14 cellular contexts compared by ENCODE assay signal in the genomic region with DNA sequence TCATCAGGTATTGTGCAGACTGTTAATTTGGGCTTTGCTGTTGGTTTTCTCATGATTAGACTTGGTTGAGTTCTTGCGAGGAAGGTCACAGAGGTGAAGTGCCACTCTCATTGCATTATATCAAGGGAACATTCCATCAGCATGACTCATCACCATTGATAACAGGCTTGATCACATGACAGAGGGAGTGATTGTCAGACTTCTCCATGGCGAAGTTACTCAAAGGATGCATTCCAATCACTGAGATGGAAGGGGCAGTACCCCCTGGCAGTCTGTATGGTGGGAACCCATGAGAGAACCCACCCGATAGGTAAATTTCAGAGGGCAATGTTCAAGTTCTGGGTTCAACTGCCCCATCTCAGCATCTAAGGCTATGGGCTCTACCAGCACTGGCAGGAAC. TPM values are rescaled to one million over a fixed set of nuclear protein-coding genes. Genes with fewer than 3 reads are reported as not detected.
DNase-seq lines count a peak whose midpoint lies in the region; ATAC-seq and TF ChIP-seq lines count a peak whose summit lies in the region.
"Had no signal": no experiment of that assay in that cellular context is flagged by ENCODE, and none has a peak within 500 bp of the region (broad histone marks: within the 10 kb centered on the region; RNA-seq: fewer than 3 reads in every experiment).

No MANE protein-coding gene starts in this region.

- peak overlapping the region; percentile 74 for H2AFZ ChIP-seq in HCT116 (ENCODE audit: low read depth, low read length, poor library complexity, severe bottlenecking)

- H3K9ac ChIP-seq in HCT116 (ENCODE audit: low read length) = no peak overlapping the region

- intact Hi-C loops in HCT116 (cut with micrococcal nuclease) (no loop called here), sigmoid colon (cut with DNase I) (no loop called here)

- no peak for TF ChIP-seq POLR2A in HCT116 (IDR thresholded peaks at IDR 0.05; ENCODE audit: borderline replicate concordance, extremely low read depth, insufficient read depth, insufficient read length)
- TF ChIP-seq POLR2A in Peyer's patch (IDR thresholded peaks at IDR 0.05) = no peak
- no peak for TF ChIP-seq POLR2A in sigmoid colon (IDR thresholded peaks at IDR 0.05)

- peak overlapping the region; percentile 46 for H3K4me2 ChIP-seq in HCT116 (ENCODE audit: low read length)

- POLR2A ChIA-PET in HCT116 (lab: Charles Lee) = no interaction called here

- H3K27me3 ChIP-seq in HCT116 (ENCODE audit: insufficient read depth, low read length) = no peaks in the 10 kb centered on the region
- H3K27me3 ChIP-seq in Peyer's patch = no peaks in the 10 kb centered on the region
- H3K27me3 ChIP-seq in sigmoid colon = no peaks in the 10 kb centered on the region
- H3K27me3 ChIP-seq: heart left ventricle, SJCRH30, uterus had no signal

- RAD21 ChIA-PET in HCT116 (lab: Charles Lee; ENCODE audit: low non-redundant PET in 1 of 2, low total read pairs in 2 of 2, uncharacterized antibody in 2 of 2, unreplicated experiment in 2 of 2) = no interaction called here

- peaks cover 27 to 43% of the 10 kb centered on the region in 2 experiments for H3K4me1 ChIP-seq in HCT116 (ENCODE audit: control insufficient read depth in 1 of 2, insufficient read depth in 2 of 2, low read length in 2 of 2)
- peaks cover 0 to 39% (median 1%) of the 10 kb centered on the region in 4 donors for H3K4me1 ChIP-seq in Peyer's patch
- no peaks in the 10 kb centered on the region for H3K4me1 ChIP-seq in sigmoid colon
- H3K4me1 ChIP-seq: uterus had no signal

- no peak for TF ChIP-seq EP300 in sigmoid colon (IDR thresholded peaks at IDR 0.05)

- H3K79me2 ChIP-seq in HCT116 (ENCODE audit: insufficient read depth, low read length) = no peaks in the 10 kb centered on the region

- H3K9me2 ChIP-seq in HCT116 (ENCODE audit: insufficient read depth) = no peaks in the 10 kb centered on the region

- DNase-seq in HCT116 (ENCODE audit: low read depth, low spot score) = peak; percentile 45
- peak in 2 of 3 donors; percentile 54 to 68 for DNase-seq in Peyer's patch
- DNase-seq in fibroblast of peridontal ligament (ENCODE audit: extremely low read depth) = peak; percentile 11
- DNase-seq in sigmoid colon = peak; percentile 17
- DNase-seq in C1 segment of cervical spinal cord (lab: John Stamatoyannopoulos, UW) = no peak
- DNase-seq in middle frontal gyrus (ENCODE audit: extremely low spot score, low spot score) = no peak
- DNase-seq: activated CD4-positive, alpha-beta T cell treated with anti-CD3 and anti-CD28 coated beads, Interleukin-2, amount 50 U/mL, for 1 hour; activated naive CD4-positive, alpha-beta T cell treated with anti-CD3 and anti-CD28 coated beads for 36 hours; DMS79 treated with DMSO at 0.1 percent for 48 hours; heart left ventricle; NCI-H446 treated with DMSO at 0.1 percent for 48 hours; uterus had no signal

- no peak overlapping the region for H3K27ac ChIP-seq in HCT116 (ENCODE audit: low read depth, low read length)
- H3K27ac ChIP-seq in Peyer's patch = peak overlapping the region in 3 of 4 donors; percentile 49 to 71 (median 59)
- H3K27ac ChIP-seq in sigmoid colon = no peak overlapping the region
- H3K27ac ChIP-seq: heart left ventricle, SJCRH30, uterus had no signal

- WGBS in sigmoid colon, 2 donors = 80 to 82% methylated on average over 3 of the region's 3 CpGs

- CTCF ChIA-PET in HCT116 (lab: Charles Lee) = no interaction called here

- no peaks in the 10 kb centered on the region for H4K20me1 ChIP-seq in HCT116 (ENCODE audit: insufficient read depth)

- no peak for TF ChIP-seq RAD21 in HCT116 (IDR thresholded peaks at IDR 0.05; ENCODE audit: low read depth)

- no peak overlapping the region for H3K4me3 ChIP-seq in HCT116 (replicated peaks in 1 of 2; ENCODE audit: low read depth in 1 of 2, low read length in 2 of 2)
- H3K4me3 ChIP-seq in Peyer's patch = no peak overlapping the region
- no peak overlapping the region for H3K4me3 ChIP-seq in sigmoid colon
- H3K4me3 ChIP-seq: heart left ventricle, SJCRH30, uterus had no signal

- no peak for TF ChIP-seq CTCF in HCT116 (IDR thresholded peaks at IDR 0.05 in 2 of 3, conservative IDR thresholded peaks at IDR 0.05 in 1 of 3; ENCODE audit: borderline replicate concordance in 1 of 3, insufficient read depth in 1 of 3, low read depth in 2 of 3, low read length in 2 of 3)
- TF ChIP-seq CTCF in Peyer's patch (IDR thresholded peaks at IDR 0.05) = no peak
- no peak for TF ChIP-seq CTCF in sigmoid colon (IDR thresholded peaks at IDR 0.05)

- H3K9me3 ChIP-seq in HCT116 (ENCODE audit: control insufficient read depth in 1 of 2, insufficient read depth in 1 of 2, low read depth in 1 of 2, low read length in 2 of 2) (no peaks in the 10 kb centered on the region), Peyer's patch (no peaks in the 10 kb centered on the region), sigmoid colon (no peaks in the 10 kb centered on the region)
- H3K9me3 ChIP-seq: heart left ventricle, SJCRH30, uterus had no signal

- H3K36me3 ChIP-seq in HCT116 (ENCODE audit: control insufficient read depth in 1 of 2, insufficient read depth in 2 of 2, low read length in 2 of 2) (no peaks in the 10 kb centered on the region), Peyer's patch (no peaks in the 10 kb centered on the region), sigmoid colon (no peaks in the 10 kb centered on the region)
- H3K36me3 ChIP-seq: heart left ventricle, SJCRH30, uterus had no signal

- no TSS peak for BruUV-seq in HCT116 (replicated peaks; lab: Mats Ljungman, UMichigan)

- ATAC-seq in HCT116 (no peak), HG03045 (IDR thresholded peaks at IDR 0.05; ENCODE audit: unreplicated experiment) (no peak)

TF ChIP-seq in HCT116, 20 proteins besides CTCF, POLR2A, EP300 and RAD21:
- TF ChIP-seq JUND (IDR thresholded peaks at IDR 0.05) (peak; percentile 73), CBX3 (IDR thresholded peaks at IDR 0.05; ENCODE audit: low read depth) (no peak), FOSL1 (IDR thresholded peaks at IDR 0.05; ENCODE audit: low read depth) (peak; percentile 85), ELF1 (IDR thresholded peaks at IDR 0.05; ENCODE audit: borderline replicate concordance, low read depth) (no peak), EGR1 (IDR thresholded peaks at IDR 0.05; ENCODE audit: low read depth) (no peak), REST (IDR thresholded peaks at IDR 0.05; ENCODE audit: low read depth) (no peak), CEBPB (IDR thresholded peaks at IDR 0.05; ENCODE audit: low read depth) (peak; percentile 8; the same call in 1 of the 2 replicates), SP1 (IDR thresholded peaks at IDR 0.05; ENCODE audit: low read depth) (peak; percentile 31; the same call in 1 of the 2 replicates)
- TF ChIP-seq, protein P1, sequence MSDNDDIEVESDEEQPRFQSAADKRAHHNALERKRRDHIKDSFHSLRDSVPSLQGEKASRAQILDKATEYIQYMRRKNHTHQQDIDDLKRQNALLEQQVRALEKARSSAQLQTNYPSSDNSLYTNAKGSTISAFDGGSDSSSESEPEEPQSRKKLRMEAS (IDR thresholded peaks at IDR 0.05) = peak; percentile 26; the same call in 1 of the 2 replicates
- TF ChIP-seq, protein P2, sequence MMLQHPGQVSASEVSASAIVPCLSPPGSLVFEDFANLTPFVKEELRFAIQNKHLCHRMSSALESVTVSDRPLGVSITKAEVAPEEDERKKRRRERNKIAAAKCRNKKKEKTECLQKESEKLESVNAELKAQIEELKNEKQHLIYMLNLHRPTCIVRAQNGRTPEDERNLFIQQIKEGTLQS (IDR thresholded peaks at IDR 0.05) = no peak
TF ChIP-seq in HCT116: peak in this region for 5.

RNA-seq across cellular contexts. Expression of gene P2RY2, which starts 19.4 kb away (rescaled TPM):
- 2.9 TPM for total RNA-seq in HCT116 (2021; ENCODE audit: unreplicated experiment)
- 4.0 and 4.4 TPM in 2 replicates for polyA plus RNA-seq in HCT116 (2012)
- 10 to 100 TPM in 3 of 4 donors, 1 to 10 TPM in 1; 6.6 to 42.7 (median 33.5) TPM for total RNA-seq in Peyer's patch
- under 1 TPM in 1 of 4 donors, not detected in 3; 0.16 TPM for total RNA-seq in sigmoid colon
- 1 to 10 TPM; 3.0 to 6.2 (median 4.2) TPM for polyA plus RNA-seq in sigmoid colon
- total RNA-seq: activated naive CD4-positive, alpha-beta T cell treated with anti-CD3 and anti-CD28 coated beads for 36 hours; SJCRH30 had no signal

RNA-seq across cellular contexts. Expression of gene FCHSD2, which starts 56.6 kb away (rescaled TPM):
- total RNA-seq in HCT116 (2021; ENCODE audit: unreplicated experiment) (15.0 TPM), Peyer's patch (10 to 100 TPM in 3 of 4 donors, 1 to 10 TPM in 1; 6.7 to 95.7 (median 10.2) TPM), sigmoid colon (10 to 100 TPM; 16.4 to 36.3 (median 19.4) TPM)
- 5.5 and 6.7 TPM in 2 replicates for polyA plus RNA-seq in HCT116 (2012)
- polyA plus RNA-seq in sigmoid colon = 10 to 100 TPM in 1 of 3 donors, 1 to 10 TPM in 2; 6.9 to 19.3 (median 7.2) TPM

Comparison
In these comparisons a context has a peak if more than half of its experiments do, and no peak if none do; other contexts are left out.
1. DNase-seq: peak in HCT116 (single experiment), Peyer's patch (2 of 3), fibroblast of peridontal ligament (single experiment) and sigmoid colon (single experiment); none in C1 segment of cervical spinal cord (0 of 14) and middle frontal gyrus (single experiment).
2. H3K27ac ChIP-seq: peak in Peyer's patch (3 of 4); none in HCT116 (single experiment) and sigmoid colon (0 of 4).